8 cellular contexts compared by ENCODE assay signal in genomic region chr11:406796-407650, GRCh38. TPM values are rescaled to one million over a fixed set of nuclear protein-coding genes. Genes with fewer than 3 reads are reported as not detected.
A peak's percentile ranks its signal among the peaks of the same experiment; 100 is the strongest.
DNase-seq lines count a peak whose midpoint lies in the region; ATAC-seq and TF ChIP-seq lines count a peak whose summit lies in the region.

No MANE protein-coding gene starts in this region.

- DNase-seq in 8988T (peak; percentile 86), SHP77 treated with DMSO at 0.1 percent for 48 hours (lab: John Stamatoyannopoulos, UW) (peak; percentile 30), head of caudate nucleus (peak in 40 of 42 donors; percentile 20 to 72 (median 51)), posterior vena cava (ENCODE audit: low spot score) (peak; percentile 95), ureter (ENCODE audit: low spot score) (peak; percentile 81)
- DNase-seq in activated naive CD4-positive, alpha-beta T cell (lab: John Stamatoyannopoulos, UW): peak; percentile 74 to 87 (median 86)

- in situ Hi-C loops in GM18951 (cut with MboI; ENCODE audit: low sequenced_read_pairs, unreplicated experiment): no loop called here

- peak; percentile 68 for ATAC-seq in HG03432 (IDR thresholded peaks at IDR 0.05; ENCODE audit: unreplicated experiment)

- intact Hi-C loops in head of caudate nucleus (cut with DNase I) (no loop called here), posterior vena cava (cut with DNase I) (no loop called here)

- peak; percentile 28 for TF ChIP-seq POLR2A in GM18951 (IDR thresholded peaks at IDR 0.05; ENCODE audit: extremely low read depth, insufficient read depth, insufficient read length)

RNA-seq across cellular contexts. Expression of gene SIGIRR, which starts 7.8 kb away (rescaled TPM):
- 10 to 100 TPM; 30.7 to 45.2 TPM for total RNA-seq in posterior vena cava
- 73.9 TPM for total RNA-seq in ureter

RNA-seq across cellular contexts. Expression of gene PKP3, which starts 13.0 kb away (rescaled TPM):
- total RNA-seq in posterior vena cava (under 1 TPM in 1 of 2 donors, not detected in 1; 0.10 TPM), ureter (78.5 TPM)

RNA-seq across cellular contexts. Expression of gene ANO9, which starts 34.8 kb away (rescaled TPM):
- total RNA-seq in posterior vena cava (under 1 TPM; 0.57 to 0.93 TPM), ureter (17.9 TPM)

RNA-seq across cellular contexts. Expression of gene B4GALNT4, which starts 37.7 kb away (rescaled TPM):
- total RNA-seq in posterior vena cava (1 to 10 TPM in 1 of 2 donors, under 1 TPM in 1; 0.52 to 1.8 TPM), ureter (3.3 TPM)

RNA-seq across cellular contexts. Expression of gene PTDSS2, which starts 43.1 kb away (rescaled TPM):
- 10 to 100 TPM; 16.3 to 16.7 TPM for total RNA-seq in posterior vena cava
- total RNA-seq in ureter: 28.6 TPM

Comparison
In these comparisons a context has a peak if more than half of its experiments do, and no peak if none do; other contexts are left out.
1. Peak in every context shown above with its lines: DNase-seq and ATAC-seq.
2. DNase-seq: peak in every context shown above with its lines; median percentile 95 in posterior vena cava; 86 in 8988T; 86 in activated naive CD4-positive, alpha-beta T cell; 81 in ureter; 51 in head of caudate nucleus; 30 in SHP77 treated with DMSO at 0.1 percent for 48 hours.
3. RNA of gene PKP3, which starts 13.0 kb away (total RNA-seq): 78.5 TPM in ureter (single experiment); 0.10 TPM in posterior vena cava; every median in the first group is over 10 times any median in the second.